Comparison of ENCODE assay signal across 1 cellular context in genomic region chr4:53378171-53378482, GRCh38.
A peak's percentile ranks its signal among the peaks of the same experiment; 100 is the strongest.
TF ChIP-seq lines count a peak whose summit lies in the region.

No MANE protein-coding gene starts in this region.

TF ChIP-seq in K562, 482 proteins besides CTCF, POLR2A, EP300 and RAD21 (continued from another document):
- peak; percentile 59 for TF ChIP-seq ARID4B (CRISPR knock-in tag; IDR thresholded peaks at IDR 0.05)
- TF ChIP-seq SIN3B (IDR thresholded peaks at IDR 0.05; ENCODE audit: low read depth), result no peak
- peak; percentile 45; the same call in 1 of the 2 replicates for TF ChIP-seq KAT7 (CRISPR knock-in tag; IDR thresholded peaks at IDR 0.05; ENCODE audit: borderline replicate concordance)
- no peak for TF ChIP-seq FOXJ2 (tag; IDR thresholded peaks at IDR 0.05)
